In the genomic region with DNA sequence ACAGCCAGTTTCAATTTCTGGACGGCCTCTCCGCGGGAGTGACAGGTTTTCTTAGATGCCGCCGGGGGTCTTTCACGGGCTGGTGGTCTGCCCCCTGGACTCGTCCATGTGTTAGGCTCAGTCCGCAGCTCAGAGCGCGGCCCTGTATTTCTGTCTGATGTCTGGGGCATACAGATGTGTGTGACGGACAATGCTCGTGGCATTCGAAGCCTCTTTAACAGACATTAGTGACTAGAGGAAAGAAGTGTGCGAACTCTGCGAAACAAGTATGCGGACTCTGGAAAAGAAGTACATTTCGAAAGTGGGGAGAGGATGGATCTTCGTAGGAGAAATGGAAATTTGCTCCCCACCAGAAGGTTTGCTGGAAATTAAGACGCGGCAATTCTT, we compare ENCODE assay signal across 8 cellular contexts. TPM values are rescaled to one million over a fixed set of nuclear protein-coding genes. Genes with fewer than 3 reads are reported as not detected.
DNase-seq lines count a peak whose midpoint lies in the region; ATAC-seq and TF ChIP-seq lines count a peak whose summit lies in the region.

No MANE protein-coding gene starts in this region.

- peaks cover 6% of the 10 kb centered on the region for H3K4me1 ChIP-seq in SJSA1 (replicated peaks)
- H3K4me1 ChIP-seq in esophagus (ENCODE audit: control insufficient read depth in 2 of 2, insufficient read depth in 2 of 2, low read length in 1 of 2): no peaks in the 10 kb centered on the region
- H3K4me1 ChIP-seq in neural progenitor cell: peaks cover 29% of the 10 kb centered on the region

- ATAC-seq in GM21576 (IDR thresholded peaks at IDR 0.05; ENCODE audit: unreplicated experiment): no peak

- peak overlapping the region; percentile 55 for H3K27ac Mint-ChIP-seq in neural progenitor cell

- DNase-seq in NCI-H2227 (lab: John Stamatoyannopoulos, UW; ENCODE audit: unreplicated experiment): peak; percentile 34
- no peak for DNase-seq in NCI-H2227 treated with DMSO at 0.1 percent for 48 hours (lab: John Stamatoyannopoulos, UW)
- no peak for DNase-seq in SJSA1 (ENCODE audit: low read depth in 1 of 2, low spot score in 2 of 2)
- peak; percentile 53 for DNase-seq in neural progenitor cell (ENCODE audit: low spot score)
- DNase-seq in NCI-H2107 treated with DMSO at 0.1 percent for 48 hours (lab: John Stamatoyannopoulos, UW; ENCODE audit: unreplicated experiment): no peak
- DNase-seq in hippocampal formation (lab: John Stamatoyannopoulos, UW): no peak

- peaks cover 9% of the 10 kb centered on the region for H3K27me3 Mint-ChIP-seq in neural progenitor cell (ENCODE audit: insufficient read depth, low read depth)

- peaks cover 18% of the 10 kb centered on the region for H3K4me1 Mint-ChIP-seq in neural progenitor cell

- H3K4me3 ChIP-seq in SJSA1 (peak overlapping the region; percentile 77), esophagus (ENCODE audit: low read depth in 1 of 2, low read length in 2 of 2) (peak overlapping the region; percentile 63 to 78), neural progenitor cell (peak overlapping the region; percentile 91)

- 2% methylated on average over 20 of the region's 20 CpGs for WGBS in esophagus, 2 donors

- peaks cover 21% of the 10 kb centered on the region for H3F3A ChIP-seq in neural progenitor cell (ENCODE audit: low read depth)

- no peak overlapping the region for H3K9ac ChIP-seq in neural progenitor cell

- H3K4me2 ChIP-seq in neural progenitor cell: peak overlapping the region; percentile 96

- no peaks in the 10 kb centered on the region for H3K36me3 Mint-ChIP-seq in neural progenitor cell

- no peaks in the 10 kb centered on the region for H3K36me3 ChIP-seq in SJSA1
- no peaks in the 10 kb centered on the region for H3K36me3 ChIP-seq in esophagus (ENCODE audit: control insufficient read depth in 2 of 2, insufficient read depth in 2 of 2, low read length in 1 of 2)
- H3K36me3 ChIP-seq in neural progenitor cell: no peaks in the 10 kb centered on the region

- H3K27ac ChIP-seq in SJSA1 (no peak overlapping the region), esophagus (ENCODE audit: low read depth in 2 of 2, low read length in 1 of 2) (peak overlapping the region; percentile 58 to 83), neural progenitor cell (no peak overlapping the region)

- TF ChIP-seq CTCF in neural progenitor cell (IDR thresholded peaks at IDR 0.05): no peak

- no peaks in the 10 kb centered on the region for H3K9me3 Mint-ChIP-seq in neural progenitor cell

- H3K27me3 ChIP-seq in SJSA1 (replicated peaks) (no peaks in the 10 kb centered on the region), esophagus (ENCODE audit: control insufficient read depth in 1 of 2, insufficient read depth in 2 of 2, low read length in 2 of 2) (no peaks in the 10 kb centered on the region), neural progenitor cell (peaks cover 13% of the 10 kb centered on the region)

- peaks cover 23% of the 10 kb centered on the region for H4K20me1 ChIP-seq in neural progenitor cell (ENCODE audit: low read depth)

- peak overlapping the region; percentile 95 for H3K4me3 Mint-ChIP-seq in neural progenitor cell

- peak overlapping the region; percentile 90 for H2AFZ ChIP-seq in neural progenitor cell (replicated peaks)

- H3K9me3 ChIP-seq in SJSA1 (replicated peaks) (no peaks in the 10 kb centered on the region), esophagus (ENCODE audit: control insufficient read depth in 2 of 2, insufficient read depth in 1 of 2, low read depth in 1 of 2, low read length in 1 of 2) (no peaks in the 10 kb centered on the region), neural progenitor cell (ENCODE audit: low read depth) (no peaks in the 10 kb centered on the region)

- H3K79me2 ChIP-seq in neural progenitor cell (ENCODE audit: low read depth): peaks cover 35% of the 10 kb centered on the region

RNA-seq across cellular contexts. Expression of a gene that starts 0.8 kb away (rescaled TPM):
- 30.4 and 65.2 TPM in 2 replicates for total RNA-seq in SJSA1 (2014; rRNA removed; shearing (Covaris generic))
- 1 to 10 TPM; 9.2 to 9.7 TPM for polyA plus RNA-seq in esophagus
- total RNA-seq in neural progenitor cell (ENCODE audit: low replicate concordance): 98.7 and 180 TPM in 2 replicates

Comparison
In these comparisons a context has a peak if more than half of its experiments do, and no peak if none do; other contexts are left out.
1. DNase-seq: peak in NCI-H2227 (single experiment) and neural progenitor cell (single experiment); none in NCI-H2227 treated with DMSO at 0.1 percent for 48 hours (single experiment), SJSA1 (0 of 2), NCI-H2107 treated with DMSO at 0.1 percent for 48 hours (single experiment) and hippocampal formation (0 of 2).
2. H3K27ac ChIP-seq: peak in esophagus (2 of 2); none in SJSA1 (single experiment) and neural progenitor cell (single experiment).
3. Peak in every context shown above with its lines, with median percentiles within 50 percentile points of each other: H3K4me3 ChIP-seq.